ENCODE assay signal across 1 cellular context in genomic region chr13:99606322-99607089, GRCh38.
A peak's percentile ranks its signal among the peaks of the same experiment; 100 is the strongest.
TF ChIP-seq lines count a peak whose summit lies in the region.

CLYBL (plus strand) TSS chr13:99606690.

TF ChIP-seq in HepG2, 621 proteins besides CTCF, POLR2A, EP300 and RAD21 (continued from another document and continues in another):
- TF ChIP-seq, protein P1, sequence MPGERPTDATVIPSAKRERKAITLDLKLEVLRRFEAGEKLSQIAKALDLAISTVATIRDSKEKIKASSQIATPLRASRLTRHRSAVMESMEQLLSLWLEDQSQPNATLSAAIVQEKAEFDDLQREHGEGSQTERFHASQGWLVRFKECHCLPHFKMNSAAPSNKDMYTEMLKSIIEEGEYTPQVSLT (CRISPR knock-in tag; IDR thresholded peaks at IDR 0.05; ENCODE audit: borderline replicate concordance, low read depth): no peak
- peak; percentile 11 for TF ChIP-seq XRCC5 (optimal IDR thresholded peaks at IDR 0.05; ENCODE audit: low read length)
- TF ChIP-seq, protein P2, sequence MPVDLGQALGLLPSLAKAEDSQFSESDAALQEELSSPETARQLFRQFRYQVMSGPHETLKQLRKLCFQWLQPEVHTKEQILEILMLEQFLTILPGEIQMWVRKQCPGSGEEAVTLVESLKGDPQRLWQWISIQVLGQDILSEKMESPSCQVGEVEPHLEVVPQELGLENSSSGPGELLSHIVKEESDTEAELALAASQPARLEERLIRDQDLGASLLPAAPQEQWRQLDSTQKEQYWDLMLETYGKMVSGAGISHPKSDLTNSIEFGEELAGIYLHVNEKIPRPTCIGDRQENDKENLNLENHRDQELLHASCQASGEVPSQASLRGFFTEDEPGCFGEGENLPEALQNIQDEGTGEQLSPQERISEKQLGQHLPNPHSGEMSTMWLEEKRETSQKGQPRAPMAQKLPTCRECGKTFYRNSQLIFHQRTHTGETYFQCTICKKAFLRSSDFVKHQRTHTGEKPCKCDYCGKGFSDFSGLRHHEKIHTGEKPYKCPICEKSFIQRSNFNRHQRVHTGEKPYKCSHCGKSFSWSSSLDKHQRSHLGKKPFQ (CRISPR knock-in tag; IDR thresholded peaks at IDR 0.05; ENCODE audit: insufficient replicate concordance): peak; percentile 56
- no peak; the same call in 1 of the 2 replicates for TF ChIP-seq ZNF619 (CRISPR knock-in tag; IDR thresholded peaks at IDR 0.05)
- TF ChIP-seq FOXM1 (CRISPR knock-in tag; IDR thresholded peaks at IDR 0.05): no peak
- TF ChIP-seq LRRFIP1 (CRISPR knock-in tag; conservative IDR thresholded peaks at IDR 0.05): no peak
- no peak for TF ChIP-seq RORA (CRISPR knock-in tag; IDR thresholded peaks at IDR 0.05)
- no peak; the same call in 1 of the 2 replicates for TF ChIP-seq ZNF740 (CRISPR knock-in tag; IDR thresholded peaks at IDR 0.05)
- no peak for TF ChIP-seq RFX1 (IDR thresholded peaks at IDR 0.05)
- peak; percentile 70; the same call in 1 of the 2 replicates for TF ChIP-seq RCOR2 (CRISPR knock-in tag; IDR thresholded peaks at IDR 0.05)
- no peak for TF ChIP-seq ZNF24 (IDR thresholded peaks at IDR 0.05)
- TF ChIP-seq ZNF616 (CRISPR knock-in tag; IDR thresholded peaks at IDR 0.05; ENCODE audit: low read depth): no peak; the same call in 1 of the 2 replicates
- no peak for TF ChIP-seq ZNF484 (CRISPR knock-in tag; IDR thresholded peaks at IDR 0.05; ENCODE audit: borderline replicate concordance, low read depth)
- no peak for TF ChIP-seq ATF7 (IDR thresholded peaks at IDR 0.05)
- TF ChIP-seq ATF7 (CRISPR knock-in tag; IDR thresholded peaks at IDR 0.05): no peak
- TF ChIP-seq HNRNPL (IDR thresholded peaks at IDR 0.05; ENCODE audit: low read depth, low read length): no peak
- 0 out of 2 replicates have a peak, but pooled peaks have one; percentile 76 for TF ChIP-seq HES4 (CRISPR knock-in tag; IDR thresholded peaks at IDR 0.05; ENCODE audit: borderline replicate concordance)
- no peak for TF ChIP-seq KLF9 (CRISPR knock-in tag; IDR thresholded peaks at IDR 0.05; ENCODE audit: low read depth)
- TF ChIP-seq ZNF567 (CRISPR knock-in tag; IDR thresholded peaks at IDR 0.05; ENCODE audit: borderline replicate concordance): 0 out of 2 replicates have a peak, but pooled peaks have one; percentile 1
- TF ChIP-seq ZNF44 (CRISPR knock-in tag; IDR thresholded peaks at IDR 0.05): 0 out of 2 replicates have a peak, but pooled peaks have one; percentile 10
- TF ChIP-seq ZNF784 (CRISPR knock-in tag; IDR thresholded peaks at IDR 0.05; ENCODE audit: borderline replicate concordance): no peak
- TF ChIP-seq, protein P3, sequence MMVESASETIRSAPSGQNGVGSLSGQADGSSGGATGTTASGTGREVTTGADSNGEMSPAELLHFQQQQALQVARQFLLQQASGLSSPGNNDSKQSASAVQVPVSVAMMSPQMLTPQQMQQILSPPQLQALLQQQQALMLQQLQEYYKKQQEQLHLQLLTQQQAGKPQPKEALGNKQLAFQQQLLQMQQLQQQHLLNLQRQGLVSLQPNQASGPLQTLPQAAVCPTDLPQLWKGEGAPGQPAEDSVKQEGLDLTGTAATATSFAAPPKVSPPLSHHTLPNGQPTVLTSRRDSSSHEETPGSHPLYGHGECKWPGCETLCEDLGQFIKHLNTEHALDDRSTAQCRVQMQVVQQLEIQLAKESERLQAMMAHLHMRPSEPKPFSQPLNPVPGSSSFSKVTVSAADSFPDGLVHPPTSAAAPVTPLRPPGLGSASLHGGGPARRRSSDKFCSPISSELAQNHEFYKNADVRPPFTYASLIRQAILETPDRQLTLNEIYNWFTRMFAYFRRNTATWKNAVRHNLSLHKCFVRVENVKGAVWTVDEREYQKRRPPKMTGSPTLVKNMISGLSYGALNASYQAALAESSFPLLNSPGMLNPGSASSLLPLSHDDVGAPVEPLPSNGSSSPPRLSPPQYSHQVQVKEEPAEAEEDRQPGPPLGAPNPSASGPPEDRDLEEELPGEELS (CRISPR knock-in tag; IDR thresholded peaks at IDR 0.05): 0 out of 2 replicates have a peak, but pooled peaks have one; percentile 20
- TF ChIP-seq GTF3A (CRISPR knock-in tag; conservative IDR thresholded peaks at IDR 0.05): 0 out of 2 replicates have a peak, but pooled peaks have one; percentile 84
- TF ChIP-seq MIER3 (CRISPR knock-in tag; IDR thresholded peaks at IDR 0.05; ENCODE audit: borderline replicate concordance): 0 out of 2 replicates have a peak, but pooled peaks have one; percentile 32
- no peak for TF ChIP-seq ZNF570 (CRISPR knock-in tag; IDR thresholded peaks at IDR 0.05; ENCODE audit: borderline replicate concordance)
- TF ChIP-seq FOSL2 (CRISPR knock-in tag; IDR thresholded peaks at IDR 0.05): no peak; the same call in 1 of the 2 replicates
- peak; percentile 99 for TF ChIP-seq ASH2L (IDR thresholded peaks at IDR 0.05; ENCODE audit: insufficient read length, low read depth, low read length)
- TF ChIP-seq MXD4 (CRISPR knock-in tag; IDR thresholded peaks at IDR 0.05): peak; percentile 42; the same call in 1 of the 2 replicates
- TF ChIP-seq MATR3 (CRISPR knock-in tag; IDR thresholded peaks at IDR 0.05): no peak
- TF ChIP-seq SMC3 (IDR thresholded peaks at IDR 0.05; ENCODE audit: low read length): no peak
- no peak for TF ChIP-seq TFAP4 (IDR thresholded peaks at IDR 0.05; ENCODE audit: borderline replicate concordance, low read depth)
- peak; percentile 36; the same call in 1 of the 2 replicates for TF ChIP-seq TBX3 (IDR thresholded peaks at IDR 0.05; ENCODE audit: borderline replicate concordance)
- TF ChIP-seq NR2F1 (CRISPR knock-in tag; IDR thresholded peaks at IDR 0.05): peak; percentile 15 to 52; a peak in 1 of 4 replicates
- TF ChIP-seq, protein P4, sequence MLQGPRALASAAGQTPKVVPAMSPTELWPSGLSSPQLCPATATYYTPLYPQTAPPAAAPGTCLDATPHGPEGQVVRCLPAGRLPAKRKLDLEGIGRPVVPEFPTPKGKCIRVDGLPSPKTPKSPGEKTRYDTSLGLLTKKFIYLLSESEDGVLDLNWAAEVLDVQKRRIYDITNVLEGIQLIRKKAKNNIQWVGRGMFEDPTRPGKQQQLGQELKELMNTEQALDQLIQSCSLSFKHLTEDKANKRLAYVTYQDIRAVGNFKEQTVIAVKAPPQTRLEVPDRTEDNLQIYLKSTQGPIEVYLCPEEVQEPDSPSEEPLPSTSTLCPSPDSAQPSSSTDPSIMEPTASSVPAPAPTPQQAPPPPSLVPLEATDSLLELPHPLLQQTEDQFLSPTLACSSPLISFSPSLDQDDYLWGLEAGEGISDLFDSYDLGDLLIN (CRISPR knock-in tag; IDR thresholded peaks at IDR 0.05; ENCODE audit: borderline replicate concordance): 0 out of 2 replicates have a peak, but pooled peaks have one; percentile 49
- no peak for TF ChIP-seq SKI (IDR thresholded peaks at IDR 0.05; ENCODE audit: partially characterized antibody)
- TF ChIP-seq CREB1 (IDR thresholded peaks at IDR 0.05): 0 out of 2 replicates have a peak, but pooled peaks have one; percentile 14
- no peak for TF ChIP-seq CREB1 (CRISPR knock-in tag; IDR thresholded peaks at IDR 0.05)
- peak; percentile 43; the same call in 1 of the 2 replicates for TF ChIP-seq ETV5 (CRISPR knock-in tag; IDR thresholded peaks at IDR 0.05; ENCODE audit: borderline replicate concordance)
- TF ChIP-seq NBN (conservative IDR thresholded peaks at IDR 0.05): no peak
- TF ChIP-seq, protein P5, sequence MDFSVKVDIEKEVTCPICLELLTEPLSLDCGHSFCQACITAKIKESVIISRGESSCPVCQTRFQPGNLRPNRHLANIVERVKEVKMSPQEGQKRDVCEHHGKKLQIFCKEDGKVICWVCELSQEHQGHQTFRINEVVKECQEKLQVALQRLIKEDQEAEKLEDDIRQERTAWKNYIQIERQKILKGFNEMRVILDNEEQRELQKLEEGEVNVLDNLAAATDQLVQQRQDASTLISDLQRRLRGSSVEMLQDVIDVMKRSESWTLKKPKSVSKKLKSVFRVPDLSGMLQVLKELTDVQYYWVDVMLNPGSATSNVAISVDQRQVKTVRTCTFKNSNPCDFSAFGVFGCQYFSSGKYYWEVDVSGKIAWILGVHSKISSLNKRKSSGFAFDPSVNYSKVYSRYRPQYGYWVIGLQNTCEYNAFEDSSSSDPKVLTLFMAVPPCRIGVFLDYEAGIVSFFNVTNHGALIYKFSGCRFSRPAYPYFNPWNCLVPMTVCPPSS (IDR thresholded peaks at IDR 0.05): no peak
- TF ChIP-seq ZNF430 (CRISPR knock-in tag; IDR thresholded peaks at IDR 0.05): peak; percentile 65
- peak; percentile 37; the same call in 1 of the 2 replicates for TF ChIP-seq ZNF788 (CRISPR knock-in tag; IDR thresholded peaks at IDR 0.05; ENCODE audit: borderline replicate concordance)
- TF ChIP-seq POLR2AphosphoS2 (IDR thresholded peaks at IDR 0.05; ENCODE audit: low read depth, low read length): no peak
- no peak; the same call in 1 of the 2 replicates for TF ChIP-seq ARID5B (CRISPR knock-in tag; IDR thresholded peaks at IDR 0.05)
- TF ChIP-seq ZC3H4 (CRISPR knock-in tag; IDR thresholded peaks at IDR 0.05; ENCODE audit: borderline replicate concordance): no peak
- 0 out of 2 replicates have a peak, but pooled peaks have one; percentile 56 for TF ChIP-seq ZNF253 (CRISPR knock-in tag; IDR thresholded peaks at IDR 0.05; ENCODE audit: borderline replicate concordance)
- TF ChIP-seq HNRNPUL1 (IDR thresholded peaks at IDR 0.05; ENCODE audit: low read depth, low read length): no peak
- TF ChIP-seq REPIN1 (CRISPR knock-in tag; IDR thresholded peaks at IDR 0.05; ENCODE audit: borderline replicate concordance, low read depth): no peak
